ENCODE assay signal across 14 cellular contexts in the genomic region with DNA sequence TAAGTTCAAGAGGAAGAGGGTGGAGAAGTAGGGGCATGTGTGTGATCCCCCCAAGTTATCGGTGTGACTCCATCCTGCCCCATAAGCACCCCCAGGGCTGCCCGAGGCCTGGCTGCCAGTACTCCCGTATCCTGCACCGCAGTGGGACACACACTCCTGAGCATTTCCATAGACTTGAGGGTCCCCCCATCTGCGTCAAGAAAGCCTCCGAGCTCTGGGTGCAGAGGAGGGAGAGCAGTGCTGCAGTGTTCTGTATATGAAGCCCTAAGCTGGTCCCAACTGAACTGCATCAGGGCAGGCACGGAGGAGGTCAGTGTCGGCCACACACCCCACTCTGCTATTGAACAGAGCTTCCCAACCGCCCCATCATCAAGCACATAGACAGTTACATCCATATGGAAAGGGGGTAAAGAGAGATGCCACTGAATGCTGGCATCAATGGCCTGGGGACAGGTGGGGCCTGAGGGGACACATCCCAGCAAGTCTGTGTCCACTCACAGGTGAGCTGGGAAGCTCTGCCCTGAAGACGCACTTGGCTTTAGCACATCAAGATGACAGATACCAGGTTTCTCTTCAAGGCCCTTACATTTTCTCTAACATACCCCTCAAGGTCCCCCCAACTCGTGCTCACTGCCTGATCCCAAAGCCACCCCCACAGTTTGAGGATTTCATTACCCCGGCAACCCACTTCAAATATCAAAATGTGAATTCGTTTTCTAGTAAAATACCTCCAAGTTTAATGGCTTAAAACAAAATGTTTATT.
DNase-seq lines count a peak whose midpoint lies in the region; ATAC-seq, FAIRE-seq and TF ChIP-seq lines count a peak whose summit lies in the region.
"Had no signal": no experiment of that assay in that cellular context is flagged by ENCODE, and none has a peak within 500 bp of the region (broad histone marks: within the 10 kb centered on the region; RNA-seq: fewer than 3 reads in every experiment).

No MANE protein-coding gene starts in this region.

- FAIRE-seq in kidney (lab: Jason Lieb, UNC) (no peak), pancreas (lab: Jason Lieb, UNC) (no peak)

- no peaks in the 10 kb centered on the region for H3K27me3 ChIP-seq in BLaER1
- no peaks in the 10 kb centered on the region for H3K27me3 ChIP-seq in HCT116 (ENCODE audit: insufficient read depth, low read length)
- H3K27me3 ChIP-seq in pancreas: no peaks in the 10 kb centered on the region
- no peaks in the 10 kb centered on the region for H3K27me3 ChIP-seq in endodermal cell (ENCODE audit: control insufficient read depth, insufficient read depth, low read length, poor library complexity, severe bottlenecking)

- no peaks in the 10 kb centered on the region for H3K27me3 Mint-ChIP-seq in endodermal cell (ENCODE audit: insufficient read depth)
- H3K27me3 Mint-ChIP-seq: B cell had no signal

- TF ChIP-seq CTCF in HCT116 (IDR thresholded peaks at IDR 0.05 in 2 of 3, conservative IDR thresholded peaks at IDR 0.05 in 1 of 3; ENCODE audit: borderline replicate concordance in 1 of 3, insufficient read depth in 1 of 3, low read depth in 2 of 3, low read length in 2 of 3) (no peak), kidney (IDR thresholded peaks at IDR 0.05; ENCODE audit: borderline replicate concordance, extremely low read depth, insufficient read depth) (no peak), pancreas (IDR thresholded peaks at IDR 0.05) (no peak), endodermal cell (conservative IDR thresholded peaks at IDR 0.05) (no peak)

- ATAC-seq in HCT116: no peak
- ATAC-seq in pancreas: no peak
- ATAC-seq in GM19351 (IDR thresholded peaks at IDR 0.05; ENCODE audit: unreplicated experiment): no peak
- ATAC-seq: Panc1 had no signal

- RAD21 ChIA-PET in HCT116 (lab: Charles Lee; ENCODE audit: low non-redundant PET in 1 of 2, low total read pairs in 2 of 2, uncharacterized antibody in 2 of 2, unreplicated experiment in 2 of 2): no interaction called here

- H3K9ac ChIP-seq in BLaER1 (no peak overlapping the region), HCT116 (ENCODE audit: low read length) (no peak overlapping the region), kidney (ENCODE audit: low read length in 2 of 2) (no peak overlapping the region), endodermal cell (ENCODE audit: extremely low read depth, low read length, poor library complexity, severe bottlenecking) (no peak overlapping the region)

- no peak overlapping the region for H2AFZ ChIP-seq in HCT116 (ENCODE audit: low read depth, low read length, poor library complexity, severe bottlenecking)

- H3K4me1 Mint-ChIP-seq in endodermal cell: no peaks in the 10 kb centered on the region
- H3K4me1 Mint-ChIP-seq: B cell had no signal

- BruUV-seq in HCT116 (replicated peaks; lab: Mats Ljungman, UMichigan): no TSS peak

- H3K36me3 ChIP-seq in BLaER1: no peaks in the 10 kb centered on the region
- peaks cover 0 to 6% of the 10 kb centered on the region in 2 experiments; a peak in 1 of 4 replicates for H3K36me3 ChIP-seq in HCT116 (ENCODE audit: control insufficient read depth in 1 of 2, insufficient read depth in 2 of 2, low read length in 2 of 2)
- no peaks in the 10 kb centered on the region for H3K36me3 ChIP-seq in kidney (ENCODE audit: control insufficient read depth in 1 of 2, insufficient read depth in 2 of 2, low read length in 2 of 2)
- no peaks in the 10 kb centered on the region for H3K36me3 ChIP-seq in pancreas
- H3K36me3 ChIP-seq in endodermal cell (ENCODE audit: control insufficient read depth, insufficient read depth, low read length): no peaks in the 10 kb centered on the region

- no peak for TF ChIP-seq RAD21 in HCT116 (IDR thresholded peaks at IDR 0.05; ENCODE audit: low read depth)

- WGBS in pancreas, 2 donors: 92 to 94% methylated on average over 13 of the region's 13 CpGs
- WGBS in endodermal cell (ENCODE audit: insufficient coverage in 1 of 2, insufficient read length in 1 of 2), 2 experiments: 90 to 93% methylated on average over 3 to 13 of the region's 13 CpGs

- H3K27ac Mint-ChIP-seq in endodermal cell: no peak overlapping the region
- H3K27ac Mint-ChIP-seq: B cell had no signal

- no peak overlapping the region for H3K4me3 Mint-ChIP-seq in endodermal cell
- H3K4me3 Mint-ChIP-seq: B cell had no signal

- peaks cover 4% of the 10 kb centered on the region; the same call in 1 of the 2 replicates for H3K79me2 ChIP-seq in HCT116 (ENCODE audit: insufficient read depth, low read length)

- H3K4me2 ChIP-seq in BLaER1 (peak overlapping the region; percentile 58), HCT116 (ENCODE audit: low read length) (no peak overlapping the region)

- no peaks in the 10 kb centered on the region for H3K9me2 ChIP-seq in HCT116 (ENCODE audit: insufficient read depth)

- H3K4me3 ChIP-seq in BLaER1 (no peak overlapping the region), HCT116 (replicated peaks in 1 of 2; ENCODE audit: low read depth in 1 of 2, low read length in 2 of 2) (no peak overlapping the region), kidney (ENCODE audit: low read length in 2 of 2) (no peak overlapping the region), pancreas (no peak overlapping the region), endodermal cell (ENCODE audit: low read length) (no peak overlapping the region)

- H3K4me1 ChIP-seq in BLaER1 (peaks cover 20% of the 10 kb centered on the region), HCT116 (ENCODE audit: control insufficient read depth in 1 of 2, insufficient read depth in 2 of 2, low read length in 2 of 2) (peaks cover 51% of the 10 kb centered on the region in 2 experiments), kidney (ENCODE audit: control insufficient read depth in 1 of 2, insufficient read depth in 1 of 2, low read depth in 1 of 2, low read length in 2 of 2) (no peaks in the 10 kb centered on the region), pancreas (peaks cover 0 to 19% (median 10%) of the 10 kb centered on the region in 3 donors), endodermal cell (ENCODE audit: control insufficient read depth, insufficient read depth, low read length) (no peaks in the 10 kb centered on the region)

- no peaks in the 10 kb centered on the region for H3K36me3 Mint-ChIP-seq in endodermal cell (ENCODE audit: low read depth)

- H3K9me3 Mint-ChIP-seq in endodermal cell: no peaks in the 10 kb centered on the region

- CTCF ChIA-PET in HCT116 (lab: Charles Lee): no interaction called here

- TF ChIP-seq POLR2A in HCT116 (IDR thresholded peaks at IDR 0.05; ENCODE audit: borderline replicate concordance, extremely low read depth, insufficient read depth, insufficient read length): no peak

- no peaks in the 10 kb centered on the region for H3K9me3 ChIP-seq in BLaER1
- H3K9me3 ChIP-seq in HCT116 (ENCODE audit: control insufficient read depth in 1 of 2, insufficient read depth in 1 of 2, low read depth in 1 of 2, low read length in 2 of 2): no peaks in the 10 kb centered on the region
- H3K9me3 ChIP-seq in kidney (ENCODE audit: control insufficient read depth in 1 of 2, low read length in 2 of 2): no peaks in the 10 kb centered on the region
- H3K9me3 ChIP-seq in pancreas: no peaks in the 10 kb centered on the region
- no peaks in the 10 kb centered on the region for H3K9me3 ChIP-seq in endodermal cell (ENCODE audit: control insufficient read depth, low read length)

- H4K20me1 ChIP-seq in BLaER1 (no peaks in the 10 kb centered on the region), HCT116 (ENCODE audit: insufficient read depth) (no peaks in the 10 kb centered on the region)

- DNase-seq in HCT116 (ENCODE audit: low read depth, low spot score) (no peak), kidney (peak; percentile 48), pancreas (no peak), endodermal cell (no peak)
- no peak for DNase-seq in effector CD4-positive, alpha-beta T cell
- DNase-seq: ACHN, DMS 273 treated with DMSO at 0.1 percent for 48 hours, KG1, NCI-H1694 treated with DMSO at 0.1 percent for 48 hours, Right ventricle myocardium superior had no signal

- H3K27ac ChIP-seq in BLaER1 (peak overlapping the region; percentile 1; the same call in 1 of the 2 replicates), HCT116 (ENCODE audit: low read depth, low read length) (peak overlapping the region; percentile 47), kidney (ENCODE audit: low read depth in 2 of 2, low read length in 2 of 2) (no peak overlapping the region), pancreas (peak overlapping the region in 3 of 4 donors; percentile 20 to 68 (median 67)), endodermal cell (ENCODE audit: low read depth, low read length) (no peak overlapping the region)

- POLR2A ChIA-PET in HCT116 (lab: Charles Lee): interaction anchor here (0.6 kb wide), 1 partner anchor 95 kb away, joined by 3 read pairs; no protein-coding TSS in a partner anchor

- intact Hi-C loops in HCT116 (cut with micrococcal nuclease): no loop called here
- intact Hi-C loops in kidney (cut with DNase I): no loop called here
- intact Hi-C loops in pancreas (cut with DNase I): no loop called here

TF ChIP-seq in HCT116, 20 proteins besides CTCF, POLR2A, EP300 and RAD21 (continues in another document):
- TF ChIP-seq JUND (IDR thresholded peaks at IDR 0.05): no peak
- TF ChIP-seq EZH2 (IDR thresholded peaks at IDR 0.05): no peak
- TF ChIP-seq CEBPB (IDR thresholded peaks at IDR 0.05; ENCODE audit: low read depth): no peak
- TF ChIP-seq FOSL1 (IDR thresholded peaks at IDR 0.05; ENCODE audit: low read depth): no peak
- TF ChIP-seq EGR1 (IDR thresholded peaks at IDR 0.05; ENCODE audit: low read depth): no peak
- TF ChIP-seq POLR2AphosphoS5 (IDR thresholded peaks at IDR 0.05; ENCODE audit: low read depth, low read length): no peak
- no peak for TF ChIP-seq CBX3 (IDR thresholded peaks at IDR 0.05; ENCODE audit: low read depth)
- no peak for TF ChIP-seq ZFX (IDR thresholded peaks at IDR 0.05)
- TF ChIP-seq, protein P1, sequence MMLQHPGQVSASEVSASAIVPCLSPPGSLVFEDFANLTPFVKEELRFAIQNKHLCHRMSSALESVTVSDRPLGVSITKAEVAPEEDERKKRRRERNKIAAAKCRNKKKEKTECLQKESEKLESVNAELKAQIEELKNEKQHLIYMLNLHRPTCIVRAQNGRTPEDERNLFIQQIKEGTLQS (IDR thresholded peaks at IDR 0.05): no peak
- no peak for TF ChIP-seq YY1 (IDR thresholded peaks at IDR 0.05; ENCODE audit: extremely low read depth, insufficient replicate concordance, low read depth, low read length)

Comparison
In these comparisons a context has a peak if more than half of its experiments do, and no peak if none do; other contexts are left out.
1. H3K27ac ChIP-seq: peak in BLaER1 (single experiment), HCT116 (single experiment) and pancreas (3 of 4); none in kidney (0 of 2) and endodermal cell (single experiment).